In genomic region chr9:129278391-129279237, GRCh38 we compare ENCODE assay signal across 8 cellular contexts.
DNase-seq lines count a peak whose midpoint lies in the region; ATAC-seq lines count a peak whose summit lies in the region.

No MANE protein-coding gene starts in this region.

- no peak for ATAC-seq in GM21723 (IDR thresholded peaks at IDR 0.05; ENCODE audit: unreplicated experiment)

- H3K36me3 Mint-ChIP-seq in activated CD4-positive, alpha-beta memory T cell treated with anti-CD3 and anti-CD28 coated beads, Interleukin-2, amount 10 ng/mL, durations not matched to agents 7 days and 5 days (ENCODE audit: low read depth) = no peaks in the 10 kb centered on the region

- POLR2A ChIA-PET in activated CD4-positive, alpha-beta memory T cell treated with anti-CD3 and anti-CD28 coated beads, Interleukin-2, amount 10 ng/mL, durations not matched to agents 7 days and 5 days (lab: Charles Lee) = no interaction called here

- CTCF ChIA-PET in activated CD4-positive, alpha-beta memory T cell treated with anti-CD3 and anti-CD28 coated beads, Interleukin-2, amount 10 ng/mL, durations not matched to agents 7 days and 5 days (lab: Charles Lee) = no interaction called here

- H3K4me3 Mint-ChIP-seq in activated CD4-positive, alpha-beta memory T cell treated with anti-CD3 and anti-CD28 coated beads, Interleukin-2, amount 10 ng/mL, durations not matched to agents 7 days and 5 days = no peak overlapping the region

- DNase-seq in COLO668 (lab: John Stamatoyannopoulos, UW; ENCODE audit: unreplicated experiment) (peak; percentile 90), NAMALWA (ENCODE audit: low spot score) (peak; percentile 33), mesenteric fat pad (ENCODE audit: low spot score) (peak; percentile 53), GM19240 (ENCODE audit: insufficient read length, low spot score) (no peak), KBM-7 (no peak), NCI-H1930 (lab: John Stamatoyannopoulos, UW) (no peak)
- DNase-seq in activated CD4-positive, alpha-beta memory T cell treated with anti-CD3 and anti-CD28 coated beads, Interleukin-2, amount 10 ng/mL, durations not matched to agents 7 days and 5 days = peak; percentile 13

- peaks cover 31% of the 10 kb centered on the region for H3K27me3 Mint-ChIP-seq in activated CD4-positive, alpha-beta memory T cell treated with anti-CD3 and anti-CD28 coated beads, Interleukin-2, amount 10 ng/mL, durations not matched to agents 7 days and 5 days

- no peaks in the 10 kb centered on the region for H3K9me3 Mint-ChIP-seq in activated CD4-positive, alpha-beta memory T cell treated with anti-CD3 and anti-CD28 coated beads, Interleukin-2, amount 10 ng/mL, durations not matched to agents 7 days and 5 days

- in situ Hi-C loops in KBM-7 (cut with MboI; ENCODE audit: low pct_unique_long_range_greater_than_20kb, low sequenced_read_pairs) = no loop called here

- H3K4me1 Mint-ChIP-seq in activated CD4-positive, alpha-beta memory T cell treated with anti-CD3 and anti-CD28 coated beads, Interleukin-2, amount 10 ng/mL, durations not matched to agents 7 days and 5 days = no peaks in the 10 kb centered on the region

- no peak overlapping the region for H3K27ac Mint-ChIP-seq in activated CD4-positive, alpha-beta memory T cell treated with anti-CD3 and anti-CD28 coated beads, Interleukin-2, amount 10 ng/mL, durations not matched to agents 7 days and 5 days

Comparison
In these comparisons a context has a peak if more than half of its experiments do, and no peak if none do; other contexts are left out.
1. DNase-seq: peak in COLO668 (single experiment), NAMALWA (single experiment), activated CD4-positive, alpha-beta memory T cell treated with anti-CD3 and anti-CD28 coated beads, Interleukin-2, amount 10 ng/mL, durations not matched to agents 7 days and 5 days (single experiment) and mesenteric fat pad (single experiment); none in GM19240 (single experiment), KBM-7 (single experiment) and NCI-H1930 (0 of 2).